In genomic region chrX:39475372-39475771, GRCh38 we compare ENCODE assay signal across 17 cellular contexts.
DNase-seq lines count a peak whose midpoint lies in the region; ATAC-seq, FAIRE-seq and TF ChIP-seq lines count a peak whose summit lies in the region.
"Had no signal": no experiment of that assay in that cellular context is flagged by ENCODE, and none has a peak within 500 bp of the region (broad histone marks: within the 10 kb centered on the region; RNA-seq: fewer than 3 reads in every experiment).

No MANE protein-coding gene starts in this region.

- H3K4me2 ChIP-seq in K562 (ENCODE audit: insufficient read depth, low read length) = no peak overlapping the region
- H3K4me2 ChIP-seq: BLaER1 had no signal

- no peak for TF ChIP-seq POLR2A in K562 (conservative IDR thresholded peaks at IDR 0.05)

- peaks cover 3% of the 10 kb centered on the region for H3K9me1 ChIP-seq in K562 (ENCODE audit: control insufficient read depth, insufficient read depth, low read length)

- WGBS in K562 (ENCODE audit: insufficient coverage, low coverage, missing lambda C conversion rate) = 0% methylated on average over 3 of the region's 5 CpGs

- no peaks in the 10 kb centered on the region for H3K9me3 ChIP-seq in K562 (replicated peaks; ENCODE audit: control insufficient read depth, insufficient read depth, low read depth, low read length)
- H3K9me3 ChIP-seq in A673 (ENCODE audit: low read depth, low read length, poor library complexity, severe bottlenecking) = no peaks in the 10 kb centered on the region
- H3K9me3 ChIP-seq: BLaER1, SJSA1 had no signal

- no peak overlapping the region for H2AFZ ChIP-seq in K562 (ENCODE audit: low read depth, low read length)

- H3K4me3 ChIP-seq in K562 = no peak overlapping the region
- no peak overlapping the region for H3K4me3 ChIP-seq in A673 (ENCODE audit: low read depth, low read length, poor library complexity, severe bottlenecking)
- H3K4me3 ChIP-seq: BLaER1, SJSA1 had no signal

- H3K4me1 ChIP-seq in K562 (replicated peaks in 1 of 2; ENCODE audit: control insufficient read depth in 2 of 2, insufficient read depth in 2 of 2, low read length in 2 of 2) (peaks cover 14 to 16% of the 10 kb centered on the region in 2 experiments; a peak in 4 of 5 replicates), A673 (ENCODE audit: insufficient read depth, low read length, poor library complexity, severe bottlenecking) (no peaks in the 10 kb centered on the region)

- no peaks in the 10 kb centered on the region for H3K36me3 ChIP-seq in K562 (ENCODE audit: control insufficient read depth, insufficient read depth, low read length)
- H3K36me3 ChIP-seq in A673 (ENCODE audit: insufficient read depth, low read length, poor library complexity, severe bottlenecking) = no peaks in the 10 kb centered on the region
- H3K36me3 ChIP-seq: BLaER1, SJSA1 had no signal

- ATAC-seq in K562 = no peak; the same call in 2 of the 3 replicates
- ATAC-seq in HG02852 (IDR thresholded peaks at IDR 0.05; ENCODE audit: unreplicated experiment) = no peak
- no peak for ATAC-seq in HG02759 (IDR thresholded peaks at IDR 0.05; ENCODE audit: unreplicated experiment)

- H3K27me3 ChIP-seq in K562 (ENCODE audit: control insufficient read depth in 2 of 2, insufficient read depth in 2 of 2, low read length in 2 of 2) = no peaks in the 10 kb centered on the region
- no peaks in the 10 kb centered on the region for H3K27me3 ChIP-seq in A673 (replicated peaks; ENCODE audit: insufficient read depth, low read depth, low read length, poor library complexity)
- H3K27me3 ChIP-seq: BLaER1, SJSA1 had no signal

- no peak overlapping the region for H3K27ac ChIP-seq in K562 (ENCODE audit: extremely low read depth, low read depth, low read length)
- H3K27ac ChIP-seq in A673 (ENCODE audit: low read depth, low read length, poor library complexity, severe bottlenecking) = no peak overlapping the region
- H3K27ac ChIP-seq: BLaER1, SJSA1 had no signal

- intact Hi-C loops in K562 (cut with micrococcal nuclease) = no loop called here
- intact Hi-C loops in A673 (cut with micrococcal nuclease; ENCODE audit: unreplicated experiment) = no loop called here

- TF ChIP-seq RAD21 in K562 (CRISPR knock-in tag; conservative IDR thresholded peaks at IDR 0.05 in 1 of 2, IDR thresholded peaks at IDR 0.05 in 1 of 2) = no peak

- BruUV-seq in K562 (replicated peaks; lab: Mats Ljungman, UMichigan) = no TSS peak
- BruUV-seq in A673 (replicated peaks; lab: Mats Ljungman, UMichigan) = no TSS peak

- TF ChIP-seq EP300 in K562 (IDR thresholded peaks at IDR 0.05; ENCODE audit: low read length) = no peak

- H3K79me2 ChIP-seq in K562 (ENCODE audit: control insufficient read depth, insufficient read depth, low read length) = no peaks in the 10 kb centered on the region

- H4K20me1 ChIP-seq in K562 (replicated peaks; ENCODE audit: control insufficient read depth, insufficient read depth, low read length) = no peaks in the 10 kb centered on the region
- H4K20me1 ChIP-seq: BLaER1 had no signal

- TF ChIP-seq CTCF in K562 (IDR thresholded peaks at IDR 0.05 in 2 of 3, conservative IDR thresholded peaks at IDR 0.05 in 1 of 3; ENCODE audit: insufficient read depth in 2 of 3, low read depth in 1 of 3, low read length in 3 of 3) (no peak), A673 (conservative IDR thresholded peaks at IDR 0.05; ENCODE audit: low read depth, low read length) (no peak)

- no peak for DNase-seq in GM18507 (ENCODE audit: extremely low spot score, insufficient read length, low read depth)
- peak; percentile 51 for DNase-seq in NCI-H146 (lab: John Stamatoyannopoulos, UW)
- peak; percentile 10 to 22 (median 21) for DNase-seq in K562 (ENCODE audit: extremely low read depth in 1 of 4, low spot score in 3 of 4)
- peak; percentile 14 for DNase-seq in mucosa of gallbladder (ENCODE audit: low spot score)
- DNase-seq in A673 (ENCODE audit: low spot score) = no peak
- DNase-seq: CD8-positive, alpha-beta memory T cell; IMR-90; NCI-H1417; NCI-H2081; NCI-H446; RPMI8226; SW 1271 had no signal

- POLR2A ChIA-PET in K562 (lab: Yijun Ruan, JAX) (no interaction called here), A673 (lab: Charles Lee; ENCODE audit: low non-redundant PET) (no interaction called here)

- peak; percentile 80 for FAIRE-seq in GM18507 (lab: Jason Lieb, UNC)
- no peak for FAIRE-seq in K562 (lab: Jason Lieb, UNC)
- FAIRE-seq: H1 had no signal

- CTCF ChIA-PET in K562 (lab: Yijun Ruan, JAX; ENCODE audit: low intra/inter-chr PET ratio) (no interaction called here), A673 (lab: Charles Lee) (no interaction called here)

- in situ Hi-C loops in K562 (cut with MboI) = no loop called here

- no peak overlapping the region for H3K9ac ChIP-seq in K562 (ENCODE audit: insufficient read depth in 1 of 2, low read depth in 2 of 2, low read length in 2 of 2)
- H3K9ac ChIP-seq: BLaER1 had no signal

TF ChIP-seq in K562, 482 proteins besides CTCF, POLR2A, EP300 and RAD21:
- TF ChIP-seq SAFB (IDR thresholded peaks at IDR 0.05; ENCODE audit: borderline replicate concordance, low read depth, low read length) (no peak), CBFA2T2 (conservative IDR thresholded peaks at IDR 0.05) (0 out of 2 replicates have a peak, but pooled peaks have one; percentile 3), FOXP4 (CRISPR knock-in tag; IDR thresholded peaks at IDR 0.05; ENCODE audit: borderline replicate concordance) (no peak), CBFA2T3 (IDR thresholded peaks at IDR 0.05) (peak; percentile 45; the same call in 1 of the 2 replicates), ETV1 (tag; conservative IDR thresholded peaks at IDR 0.05; ENCODE audit: low read depth) (no peak), KDM1A (IDR thresholded peaks at IDR 0.05) (peak in 1 of 2 experiments; percentile 35; a peak in 2 of 4 replicates), VEZF1 (CRISPR knock-in tag; IDR thresholded peaks at IDR 0.05) (0 out of 2 replicates have a peak, but pooled peaks have one; percentile 11), ZBTB8A (IDR thresholded peaks at IDR 0.05; ENCODE audit: partially characterized antibody) (no peak), RFX1 (IDR thresholded peaks at IDR 0.05) (no peak)
TF ChIP-seq in K562: peak in this region for 4.

Comparison
In these comparisons a context has a peak if more than half of its experiments do, and no peak if none do; other contexts are left out.
1. DNase-seq: peak in NCI-H146 (single experiment), K562 (4 of 4) and mucosa of gallbladder (single experiment); none in GM18507 (single experiment) and A673 (single experiment).